ENCODE assay signal across 8 cellular contexts in genomic region chr6:96923871-96924493, GRCh38. TPM values are rescaled to one million over a fixed set of nuclear protein-coding genes. Genes with fewer than 3 reads are reported as not detected.
DNase-seq lines count a peak whose midpoint lies in the region; ATAC-seq and TF ChIP-seq lines count a peak whose summit lies in the region.

No MANE protein-coding gene starts in this region.

- DNase-seq in NCI-H748 treated with DMSO at 0.1 percent for 48 hours (lab: John Stamatoyannopoulos, UW) (peak; percentile 88), colonic mucosa (no peak), mucosa of descending colon (no peak), aorta (no peak), NCI-H82 treated with DMSO at 0.1 percent for 48 hours (lab: John Stamatoyannopoulos, UW; ENCODE audit: unreplicated experiment) (no peak)

- 3 to 6% methylated on average over 22 to 34 of the region's 34 CpGs for WGBS in aorta, 2 donors

- H3K4me1 ChIP-seq in ACC112 (ENCODE audit: control insufficient read depth, insufficient read depth, low read length, unreplicated experiment) (no peaks in the 10 kb centered on the region), colonic mucosa (no peaks in the 10 kb centered on the region), mucosa of descending colon (ENCODE audit: low read depth) (peaks cover 3% of the 10 kb centered on the region), aorta (ENCODE audit: control insufficient read depth in 1 of 2, insufficient read depth in 2 of 2, low read length in 2 of 2) (no peaks in the 10 kb centered on the region)

- H3K27ac ChIP-seq in ACC112 (ENCODE audit: low read depth, low read length) (no peak overlapping the region), colonic mucosa (peak overlapping the region; percentile 84), aorta (ENCODE audit: low read depth in 1 of 2, low read length in 2 of 2) (peak overlapping the region in 1 of 2 donors; percentile 60)

- intact Hi-C loops in colonic mucosa (cut with DNase I) (no loop called here), mucosa of descending colon (cut with DNase I, micrococcal nuclease) (no loop called here), aorta (cut with DNase I) (loop anchor here in 1 of 2 donors (2.0 to 5.0 kb wide), 2 partner anchors 27 to 133 kb away; partner anchors contain the start of gene NDUFAF4)

- H3K36me3 ChIP-seq in ACC112 (ENCODE audit: insufficient read depth, low read length) (no peaks in the 10 kb centered on the region), colonic mucosa (no peaks in the 10 kb centered on the region), mucosa of descending colon (ENCODE audit: low read depth) (no peaks in the 10 kb centered on the region), aorta (ENCODE audit: control insufficient read depth in 1 of 2, insufficient read depth in 2 of 2, low read length in 1 of 2) (no peaks in the 10 kb centered on the region)

- H3K9ac ChIP-seq in colonic mucosa (ENCODE audit: low read depth in 2 of 2, low read length in 2 of 2) = peak overlapping the region; percentile 58 to 75

- H3K9me3 ChIP-seq in colonic mucosa (no peaks in the 10 kb centered on the region), mucosa of descending colon (no peaks in the 10 kb centered on the region), aorta (ENCODE audit: control insufficient read depth, low read length) (no peaks in the 10 kb centered on the region)

- H3K27me3 ChIP-seq in ACC112 (ENCODE audit: insufficient read depth, low read length) (peaks cover 97% of the 10 kb centered on the region), colonic mucosa (no peaks in the 10 kb centered on the region), aorta (ENCODE audit: control insufficient read depth in 1 of 2, insufficient read depth in 2 of 2, low read length in 1 of 2) (no peaks in the 10 kb centered on the region)

- no peaks in the 10 kb centered on the region for H3K79me2 ChIP-seq in ACC112 (ENCODE audit: control insufficient read depth, insufficient read depth, low read length, unreplicated experiment)

- TF ChIP-seq CTCF in colonic mucosa (IDR thresholded peaks at IDR 0.05) = no peak
- no peak for TF ChIP-seq CTCF in mucosa of descending colon (IDR thresholded peaks at IDR 0.05)

- H3K4me3 ChIP-seq in ACC112 (ENCODE audit: low read depth, low read length) (peak overlapping the region; percentile 65), colonic mucosa (peak overlapping the region; percentile 57), mucosa of descending colon (peak overlapping the region; percentile 35), aorta (ENCODE audit: low read length in 2 of 2) (peak overlapping the region; percentile 77 to 83)

- no peak overlapping the region for H2AFZ ChIP-seq in ACC112 (ENCODE audit: low read length, unreplicated experiment)

- ATAC-seq in GM18498 (IDR thresholded peaks at IDR 0.05; ENCODE audit: unreplicated experiment) (peak; percentile 83), HG02840 (IDR thresholded peaks at IDR 0.05; ENCODE audit: low FRiP score, unreplicated experiment) (peak; percentile 91), mucosa of descending colon (peak; percentile 25), aorta (ENCODE audit: low FRiP score) (peak; percentile 24)

RNA-seq across cellular contexts. Expression of gene KLHL32, which starts 0.5 kb away (rescaled TPM):
- 1 to 10 TPM; 1.2 to 1.7 TPM for total RNA-seq in colonic mucosa
- total RNA-seq in mucosa of descending colon = 1 to 10 TPM; 1.3 to 2.6 (median 1.4) TPM
- under 1 TPM; 0.21 to 0.39 TPM for total RNA-seq in aorta
- polyA plus RNA-seq in aorta = under 1 TPM in 1 of 2 donors, not detected in 1; 0.05 TPM

RNA-seq across cellular contexts. Expression of gene NDUFAF4, which starts 26.3 kb away (rescaled TPM):
- total RNA-seq in colonic mucosa (10 to 100 TPM; 35.3 to 48.2 TPM), mucosa of descending colon (10 to 100 TPM; 34.1 to 39.7 (median 37.0) TPM), aorta (10 to 100 TPM; 13.4 to 32.0 TPM)
- 10 to 100 TPM; 15.7 to 26.5 TPM for polyA plus RNA-seq in aorta

Comparison
In these comparisons a context has a peak if more than half of its experiments do, and no peak if none do; other contexts are left out.
1. ATAC-seq: peak in every context shown above with its lines; median percentile 91 in HG02840; 83 in GM18498; 25 in mucosa of descending colon; 24 in aorta.